Comparison of ENCODE assay signal across 17 cellular contexts in genomic region chr6:105825210-105825609, GRCh38.
DNase-seq lines count a peak whose midpoint lies in the region; ATAC-seq, FAIRE-seq and TF ChIP-seq lines count a peak whose summit lies in the region.
"Had no signal": no experiment of that assay in that cellular context is flagged by ENCODE, and none has a peak within 500 bp of the region (broad histone marks: within the 10 kb centered on the region; RNA-seq: fewer than 3 reads in every experiment).

No MANE protein-coding gene starts in this region.

- peak overlapping the region; percentile 50 for H3K4me3 ChIP-seq in OCI-LY3 (ENCODE audit: low read length)
- H3K4me3 ChIP-seq in osteoblast (ENCODE audit: insufficient read depth, low read length) = no peak overlapping the region
- no peak overlapping the region for H3K4me3 ChIP-seq in WERI-Rb-1 (ENCODE audit: low read depth, low read length)
- H3K4me3 ChIP-seq: BLaER1 treated with 17β-estradiol and CSF1 and Interleukin-3, amounts not matched to agents 10 nM and 100 nM; GM12878 had no signal

- H3K4me2 ChIP-seq in OCI-LY3 (ENCODE audit: low read length) = peak overlapping the region; percentile 72
- peak overlapping the region; percentile 24 for H3K4me2 ChIP-seq in osteoblast (ENCODE audit: insufficient read depth, low read length)

- H3K4me1 ChIP-seq in OCI-LY3 (ENCODE audit: low read length) (peaks cover 22% of the 10 kb centered on the region), osteoblast (ENCODE audit: insufficient read depth, low read length) (peaks cover 9% of the 10 kb centered on the region)

- no peaks in the 10 kb centered on the region for H4K20me1 ChIP-seq in OCI-LY3 (ENCODE audit: insufficient read depth, low read length)
- H4K20me1 ChIP-seq in osteoblast (ENCODE audit: insufficient read depth, low read length) = no peaks in the 10 kb centered on the region
- H4K20me1 ChIP-seq: BLaER1 treated with 17β-estradiol and CSF1 and Interleukin-3, amounts not matched to agents 10 nM and 100 nM had no signal

- H2AFZ ChIP-seq in OCI-LY3 (ENCODE audit: low read depth, low read length) = no peak overlapping the region
- H2AFZ ChIP-seq in osteoblast (ENCODE audit: low read length) = no peak overlapping the region

- peak overlapping the region; percentile 18; the same call in 1 of the 2 replicates for H3K9ac ChIP-seq in OCI-LY3 (ENCODE audit: low read length)
- H3K9ac ChIP-seq: BLaER1 treated with 17β-estradiol and CSF1 and Interleukin-3, amounts not matched to agents 10 nM and 100 nM had no signal

- H3K27ac ChIP-seq in OCI-LY3 (ENCODE audit: low read length) (peak overlapping the region; percentile 74), osteoblast (ENCODE audit: low read depth, low read length) (peak overlapping the region; percentile 28), WERI-Rb-1 (no peak overlapping the region)
- H3K27ac ChIP-seq: BLaER1 treated with 17β-estradiol and CSF1 and Interleukin-3, amounts not matched to agents 10 nM and 100 nM had no signal

- no peak for FAIRE-seq in D721Med (lab: Jason Lieb, UNC)
- FAIRE-seq: GM12878, H1 had no signal

- no peaks in the 10 kb centered on the region for H3K36me3 ChIP-seq in OCI-LY3 (replicated peaks; ENCODE audit: low read depth, low read length)
- no peaks in the 10 kb centered on the region for H3K36me3 ChIP-seq in osteoblast (ENCODE audit: insufficient read depth, low read length)
- no peaks in the 10 kb centered on the region for H3K36me3 ChIP-seq in WERI-Rb-1
- H3K36me3 ChIP-seq: BLaER1 treated with 17β-estradiol and CSF1 and Interleukin-3, amounts not matched to agents 10 nM and 100 nM had no signal

- H3K9me3 ChIP-seq in OCI-LY3 (ENCODE audit: insufficient read depth, low read length) (peaks cover 5% of the 10 kb centered on the region; the same call in 1 of the 2 replicates), osteoblast (ENCODE audit: low read depth, low read length) (no peaks in the 10 kb centered on the region), WERI-Rb-1 (ENCODE audit: severe bottlenecking) (peaks cover 8% of the 10 kb centered on the region)

- H3K27me3 ChIP-seq in OCI-LY3 (ENCODE audit: low read depth, low read length) (no peaks in the 10 kb centered on the region), osteoblast (ENCODE audit: insufficient read depth, low read length) (no peaks in the 10 kb centered on the region), WERI-Rb-1 (ENCODE audit: insufficient read depth, low read depth, severe bottlenecking) (no peaks in the 10 kb centered on the region)
- H3K27me3 ChIP-seq: BLaER1 treated with 17β-estradiol and CSF1 and Interleukin-3, amounts not matched to agents 10 nM and 100 nM had no signal

- no peak for DNase-seq in osteoblast (ENCODE audit: insufficient read length, low spot score, missing footprints)
- DNase-seq in D721Med (ENCODE audit: insufficient read length, low spot score) = no peak
- no peak for DNase-seq in WERI-Rb-1
- no peak for DNase-seq in superior temporal gyrus (ENCODE audit: extremely low spot score)
- no peak for DNase-seq in activated CD4-positive, CD25-positive, alpha-beta regulatory T cell (lab: John Stamatoyannopoulos, UW)
- DNase-seq: Calu3; CD8-positive, alpha-beta T cell; DMS 273 treated with DMSO at 0.1 percent for 48 hours; DMS53; DND-41; H9; KBM-7 had no signal

- TF ChIP-seq CTCF in OCI-LY3 (IDR thresholded peaks at IDR 0.05; ENCODE audit: low read depth, low read length) (no peak), osteoblast (IDR thresholded peaks at IDR 0.05; ENCODE audit: extremely low read depth, low read depth, low read length) (no peak), D721Med (IDR thresholded peaks at IDR 0.05; ENCODE audit: insufficient read depth, missing control alignments) (no peak), WERI-Rb-1 (IDR thresholded peaks at IDR 0.05; ENCODE audit: low read depth, low read length) (no peak)

- peak; percentile 13 for ATAC-seq in GM21619 (IDR thresholded peaks at IDR 0.05; ENCODE audit: unreplicated experiment)
- ATAC-seq: CD8-positive, alpha-beta T cell had no signal

- H3K79me2 ChIP-seq in OCI-LY3 (ENCODE audit: low read length) = no peaks in the 10 kb centered on the region
- no peaks in the 10 kb centered on the region for H3K79me2 ChIP-seq in osteoblast (ENCODE audit: insufficient read depth, low read length)
